1 cellular context compared by ENCODE assay signal in the genomic region with DNA sequence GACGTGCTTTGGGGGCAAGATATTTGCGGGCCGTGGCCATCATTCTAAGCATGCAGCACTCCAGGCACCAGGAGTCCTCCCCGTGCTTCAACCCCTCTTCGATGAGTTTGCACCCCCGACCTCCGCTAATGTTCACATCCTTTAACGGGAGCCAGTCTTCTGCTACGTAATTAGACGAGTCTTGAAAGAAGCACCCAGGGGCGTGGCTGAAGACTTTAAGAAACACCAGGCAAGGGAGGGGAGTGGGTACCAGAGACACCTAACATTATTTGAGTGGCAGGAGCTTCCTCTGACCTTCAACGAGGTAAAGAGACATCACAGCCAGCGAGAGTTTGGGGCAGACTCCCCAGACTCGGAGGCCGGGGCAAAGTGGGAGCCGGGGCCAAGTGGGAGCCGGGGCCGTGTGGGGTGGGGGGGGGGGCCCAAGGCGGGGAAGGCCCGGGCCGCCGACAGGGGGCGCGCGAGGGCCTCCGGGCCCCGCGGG.
TF ChIP-seq lines count a peak whose summit lies in the region.

No MANE protein-coding gene starts in this region.

TF ChIP-seq in H1, 55 proteins besides CTCF, POLR2A, EP300 and RAD21:
- no peak for TF ChIP-seq RBBP5 (IDR thresholded peaks at IDR 0.05; ENCODE audit: borderline replicate concordance, low read depth, low read length)
- TF ChIP-seq BRCA1 (IDR thresholded peaks at IDR 0.05; ENCODE audit: low read depth, low read length): no peak
- no peak for TF ChIP-seq SP4 (IDR thresholded peaks at IDR 0.05; ENCODE audit: low read length)
- no peak for TF ChIP-seq MAFK (IDR thresholded peaks at IDR 0.05; ENCODE audit: low read depth, low read length)
- TF ChIP-seq, protein P1, sequence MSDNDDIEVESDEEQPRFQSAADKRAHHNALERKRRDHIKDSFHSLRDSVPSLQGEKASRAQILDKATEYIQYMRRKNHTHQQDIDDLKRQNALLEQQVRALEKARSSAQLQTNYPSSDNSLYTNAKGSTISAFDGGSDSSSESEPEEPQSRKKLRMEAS (IDR thresholded peaks at IDR 0.05): no peak
- TF ChIP-seq KDM4A (IDR thresholded peaks at IDR 0.05; ENCODE audit: low read depth, low read length, severe bottlenecking): no peak
- no peak for TF ChIP-seq SUZ12 (IDR thresholded peaks at IDR 0.05; ENCODE audit: low read length)
- TF ChIP-seq CREB1 (IDR thresholded peaks at IDR 0.05): no peak
- TF ChIP-seq SRF (IDR thresholded peaks at IDR 0.05; ENCODE audit: low read depth, low read length): no peak
- TF ChIP-seq CHD1 (IDR thresholded peaks at IDR 0.05; ENCODE audit: low read depth, low read length): no peak
- TF ChIP-seq GTF2F1 (IDR thresholded peaks at IDR 0.05; ENCODE audit: borderline replicate concordance, low read depth, low read length): no peak
- TF ChIP-seq ATF2 (IDR thresholded peaks at IDR 0.05; ENCODE audit: low read length): no peak
- TF ChIP-seq ASH2L (IDR thresholded peaks at IDR 0.05; ENCODE audit: low read length): no peak
TF ChIP-seq in H1: peak in this region for 0.
